In the genomic region with DNA sequence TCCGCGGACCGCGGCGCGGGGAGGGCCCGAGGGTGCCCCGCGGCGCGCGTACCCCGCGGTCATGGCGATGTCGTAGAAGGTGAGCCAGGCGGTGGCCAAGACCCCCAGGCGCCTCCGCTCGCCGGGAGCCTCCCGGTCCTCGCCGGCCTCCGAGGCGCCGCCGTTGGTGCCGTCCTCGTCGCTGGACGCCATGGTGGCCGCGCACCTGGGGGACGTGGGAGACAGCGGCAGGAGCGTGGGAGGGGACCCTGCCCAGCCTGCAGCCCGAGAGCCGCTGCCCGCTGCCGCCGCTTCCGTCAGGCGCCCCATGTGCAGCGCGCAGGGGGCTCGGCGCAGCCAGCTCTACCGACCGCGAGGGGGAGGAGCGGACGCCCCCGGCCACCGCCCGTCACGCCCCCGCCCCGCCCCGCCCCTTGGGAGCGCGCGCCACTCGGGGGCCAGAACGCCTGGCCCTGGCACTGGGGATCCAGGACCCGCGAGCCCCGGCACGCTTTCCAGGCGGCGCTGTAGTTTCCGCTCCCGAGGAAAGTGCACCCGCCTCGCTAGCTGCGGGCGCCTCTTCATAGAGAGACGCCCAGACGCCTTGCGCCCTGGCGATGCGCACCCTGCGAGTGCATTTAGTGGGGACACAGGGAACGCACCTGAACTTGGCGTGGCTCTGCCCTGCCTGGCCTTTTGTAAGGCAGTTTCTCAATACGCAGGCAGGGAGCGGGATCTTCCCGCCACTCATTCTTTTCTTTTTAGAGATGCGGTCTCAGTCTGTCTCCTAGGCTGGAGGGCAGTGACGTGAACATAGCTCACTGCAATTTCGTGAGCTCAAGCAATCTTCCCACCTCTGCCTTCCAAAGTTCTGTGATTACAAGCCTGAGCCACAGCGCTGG, we compare ENCODE assay signal across 8 cellular contexts. TPM values are rescaled to one million over a fixed set of nuclear protein-coding genes. Genes with fewer than 3 reads are reported as not detected.
DNase-seq lines count a peak whose midpoint lies in the region; ATAC-seq, FAIRE-seq and TF ChIP-seq lines count a peak whose summit lies in the region.

A gene with protein sequence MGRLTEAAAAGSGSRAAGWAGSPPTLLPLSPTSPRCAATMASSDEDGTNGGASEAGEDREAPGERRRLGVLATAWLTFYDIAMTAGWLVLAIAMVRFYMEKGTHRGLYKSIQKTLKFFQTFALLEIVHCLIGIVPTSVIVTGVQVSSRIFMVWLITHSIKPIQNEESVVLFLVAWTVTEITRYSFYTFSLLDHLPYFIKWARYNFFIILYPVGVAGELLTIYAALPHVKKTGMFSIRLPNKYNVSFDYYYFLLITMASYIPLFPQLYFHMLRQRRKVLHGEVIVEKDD (minus strand): TSS at position 344 of the 881 bp plus-strand sequence. CDS start 35 bp downstream, at position 309.

- H3K27ac Mint-ChIP-seq in activated naive CD8-positive, alpha-beta T cell = peak within 1 kb of the TSS; percentile 28
- peak within 1 kb of the TSS; percentile 95 for H3K27ac Mint-ChIP-seq in type B pancreatic cell

- peaks cover 4% of the 10 kb centered on the region for H3K4me1 Mint-ChIP-seq in activated naive CD8-positive, alpha-beta T cell (ENCODE audit: low read depth)
- peaks cover 4% of the 10 kb centered on the region for H3K4me1 Mint-ChIP-seq in type B pancreatic cell (ENCODE audit: unreplicated experiment)

- H4K20me1 ChIP-seq in osteoblast (ENCODE audit: insufficient read depth, low read length) = no peaks in the 10 kb centered on the region

- H3K36me3 Mint-ChIP-seq in activated naive CD8-positive, alpha-beta T cell = no peaks in the 10 kb centered on the region
- H3K36me3 Mint-ChIP-seq in type B pancreatic cell = no peaks in the 10 kb centered on the region

- no peaks in the 10 kb centered on the region for H3K9me3 Mint-ChIP-seq in activated naive CD8-positive, alpha-beta T cell (ENCODE audit: low read depth)
- H3K9me3 Mint-ChIP-seq in type B pancreatic cell = no peaks in the 10 kb centered on the region

- peak; percentile 58 for ATAC-seq in GM21367 (IDR thresholded peaks at IDR 0.05; ENCODE audit: unreplicated experiment)

- peaks cover 17% of the 10 kb centered on the region for H3K27me3 Mint-ChIP-seq in activated naive CD8-positive, alpha-beta T cell
- H3K27me3 Mint-ChIP-seq in type B pancreatic cell = peaks cover 12% of the 10 kb centered on the region

- H3K36me3 ChIP-seq in SJSA1 (peaks cover 26% of the 10 kb centered on the region), osteoblast (ENCODE audit: insufficient read depth, low read length) (no peaks in the 10 kb centered on the region)

- TF ChIP-seq CTCF in osteoblast (IDR thresholded peaks at IDR 0.05; ENCODE audit: extremely low read depth, low read depth, low read length) (no peak), type B pancreatic cell (conservative IDR thresholded peaks at IDR 0.05) (peak; percentile 42)

- H3K4me1 ChIP-seq in SJSA1 (replicated peaks) = peaks cover 7% of the 10 kb centered on the region
- H3K4me1 ChIP-seq in osteoblast (ENCODE audit: insufficient read depth, low read length) = peaks cover 4% of the 10 kb centered on the region

- H3K4me3 Mint-ChIP-seq in activated naive CD8-positive, alpha-beta T cell = peak within 1 kb of the TSS; percentile 90
- H3K4me3 Mint-ChIP-seq in type B pancreatic cell = peak within 1 kb of the TSS; percentile 95

- peak; percentile 52 for FAIRE-seq in HTR-8/SVneo (lab: Jason Lieb, UNC)

- H3K4me3 ChIP-seq in SJSA1 (peak within 1 kb of the TSS; percentile 95), osteoblast (ENCODE audit: insufficient read depth, low read length) (peak within 1 kb of the TSS; percentile 74)

- H3K27me3 ChIP-seq in SJSA1 (replicated peaks) (no peaks in the 10 kb centered on the region), osteoblast (ENCODE audit: insufficient read depth, low read length) (no peaks in the 10 kb centered on the region)

- H3K9me3 ChIP-seq in SJSA1 (replicated peaks) (no peaks in the 10 kb centered on the region), osteoblast (ENCODE audit: low read depth, low read length) (no peaks in the 10 kb centered on the region)

- H2AFZ ChIP-seq in osteoblast (ENCODE audit: low read length) = peak within 1 kb of the TSS; percentile 90

- peaks cover 14% of the 10 kb centered on the region for H3K79me2 ChIP-seq in osteoblast (ENCODE audit: insufficient read depth, low read length)

- H3K4me2 ChIP-seq in osteoblast (ENCODE audit: insufficient read depth, low read length) = peak within 1 kb of the TSS; percentile 83

- peak; percentile 53 for DNase-seq in DMS53 treated with DMSO at 0.1 percent for 48 hours (lab: John Stamatoyannopoulos, UW; ENCODE audit: unreplicated experiment)
- DNase-seq in HTR-8/SVneo (ENCODE audit: insufficient read length, low spot score) = peak; percentile 89
- peak; percentile 86 to 87 for DNase-seq in SJSA1 (ENCODE audit: low read depth in 1 of 2, low spot score in 2 of 2)
- DNase-seq in glomerular visceral epithelial cell (ENCODE audit: extremely low spot score) = peak; percentile 88
- peak; percentile 92 for DNase-seq in osteoblast (ENCODE audit: insufficient read length, low spot score, missing footprints)
- DNase-seq in type B pancreatic cell (ENCODE audit: extremely low spot score, unreplicated experiment) = peak; percentile 77

- H3K27ac ChIP-seq in SJSA1 (peak within 1 kb of the TSS; percentile 86), osteoblast (ENCODE audit: low read depth, low read length) (peak within 1 kb of the TSS; percentile 48)

RNA-seq across cellular contexts. Expression of the gene that starts here (rescaled TPM):
- total RNA-seq in SJSA1 (2014; rRNA removed; shearing (Covaris generic)) = 105 and 139 TPM in 2 replicates
- 26.8 and 30.0 TPM in 2 replicates for total RNA-seq in osteoblast
- total RNA-seq in type B pancreatic cell (ENCODE audit: low replicate concordance) = 7.9 and 16.4 TPM in 2 replicates

Comparison
In these comparisons a context has a peak if more than half of its experiments do, and no peak if none do; other contexts are left out.
1. Peak in every context shown above with its lines: DNase-seq, ATAC-seq, H3K4me3 ChIP-seq and H3K27ac ChIP-seq.